In genomic region chr6:39848171-39848570, GRCh38 we compare ENCODE assay signal across 21 cellular contexts. TPM values are rescaled to one million over a fixed set of nuclear protein-coding genes. Genes with fewer than 3 reads are reported as not detected.
DNase-seq lines count a peak whose midpoint lies in the region; ATAC-seq and TF ChIP-seq lines count a peak whose summit lies in the region.
"Had no signal": no experiment of that assay in that cellular context is flagged by ENCODE, and none has a peak within 500 bp of the region (broad histone marks: within the 10 kb centered on the region; RNA-seq: fewer than 3 reads in every experiment).

No MANE protein-coding gene starts in this region.

- DNase-seq in COLO829 (ENCODE audit: low spot score) (peak; percentile 95), caudate nucleus (lab: John Stamatoyannopoulos, UW) (no peak), spleen (no peak), GM19238 (ENCODE audit: insufficient read length, low spot score) (no peak)
- DNase-seq in activated T-cell treated with anti-CD3 and anti-CD28 coated beads, Interleukin-2, amount 50 U/mL, for 4 hours: no peak
- DNase-seq: CD8-positive, alpha-beta T cell; DMS79 treated with DMSO at 0.1 percent for 48 hours; KG1; NCI-H1417 treated with DMSO at 0.1 percent for 48 hours; NCI-H2029; NCI-H2171 treated with DMSO at 0.1 percent for 48 hours; NCI-H748 treated with DMSO at 0.1 percent for 48 hours; OCI-M1 had no signal

- peaks cover 19 to 100% (median 66%) of the 10 kb centered on the region in 3 donors for H3K4me1 ChIP-seq in gastroesophageal sphincter
- H3K4me1 ChIP-seq in spleen: peaks cover 0 to 76% (median 13%) of the 10 kb centered on the region in 6 donors
- H3K4me1 ChIP-seq: BLaER1 had no signal

- TF ChIP-seq CTCF in gastroesophageal sphincter (IDR thresholded peaks at IDR 0.05) (no peak), spleen (IDR thresholded peaks at IDR 0.05 in 8 of 11, conservative IDR thresholded peaks at IDR 0.05 in 3 of 11) (no peak)

- TF ChIP-seq POLR2A in gastroesophageal sphincter (IDR thresholded peaks at IDR 0.05) (no peak), spleen (IDR thresholded peaks at IDR 0.05) (no peak)

- peak overlapping the region; percentile 46 for H3K27ac ChIP-seq in caudate nucleus (ENCODE audit: low read depth, low read length)
- H3K27ac ChIP-seq in gastroesophageal sphincter: peak overlapping the region; percentile 24 to 82 (median 52)
- H3K27ac ChIP-seq in spleen: peak overlapping the region in 6 of 8 donors; percentile 33 to 73 (median 60)
- H3K27ac ChIP-seq: BLaER1 had no signal

- H3K27me3 ChIP-seq in gastroesophageal sphincter (no peaks in the 10 kb centered on the region), spleen (replicated peaks in 1 of 7) (peaks cover 0 to 9% (median 0%) of the 10 kb centered on the region in 7 donors)
- H3K27me3 ChIP-seq: BLaER1 had no signal

- no peaks in the 10 kb centered on the region for H3K36me3 Mint-ChIP-seq in activated T-cell treated with anti-CD3 and anti-CD28 coated beads, Interleukin-2, amount 50 U/mL, for 4 hours (ENCODE audit: insufficient read depth)
- H3K36me3 Mint-ChIP-seq: CD8-positive, alpha-beta T cell had no signal

- intact Hi-C loops in spleen (cut with DNase I; ENCODE audit: low total_unique reads): no loop called here

- H3K4me3 ChIP-seq in gastroesophageal sphincter (peak overlapping the region in 1 of 2 donors; percentile 15), spleen (no peak overlapping the region)
- H3K4me3 ChIP-seq: BLaER1, GM23338 had no signal

- H3K36me3 ChIP-seq in gastroesophageal sphincter: no peaks in the 10 kb centered on the region
- H3K36me3 ChIP-seq in spleen: no peaks in the 10 kb centered on the region
- H3K36me3 ChIP-seq: BLaER1 had no signal

- no peak for TF ChIP-seq EP300 in gastroesophageal sphincter (IDR thresholded peaks at IDR 0.05)

- H3K27me3 Mint-ChIP-seq in activated T-cell treated with anti-CD3 and anti-CD28 coated beads, Interleukin-2, amount 50 U/mL, for 4 hours (ENCODE audit: low read depth): peaks cover 12% of the 10 kb centered on the region

- no peaks in the 10 kb centered on the region for H3K9me3 Mint-ChIP-seq in activated T-cell treated with anti-CD3 and anti-CD28 coated beads, Interleukin-2, amount 50 U/mL, for 4 hours
- H3K9me3 Mint-ChIP-seq: CD8-positive, alpha-beta T cell; GM23338 had no signal

- WGBS in gastroesophageal sphincter (ENCODE audit: low coverage in 1 of 2), 2 donors: 42 to 55% methylated on average over 2 to 4 of the region's 4 CpGs
- WGBS in spleen, 5 donors: 49 to 65% (median 52%) methylated on average over 4 of the region's 4 CpGs

- no peak overlapping the region for H3K4me3 Mint-ChIP-seq in activated T-cell treated with anti-CD3 and anti-CD28 coated beads, Interleukin-2, amount 50 U/mL, for 4 hours
- H3K4me3 Mint-ChIP-seq: CD8-positive, alpha-beta T cell; GM23338 had no signal

- no peaks in the 10 kb centered on the region for H3K4me1 Mint-ChIP-seq in activated T-cell treated with anti-CD3 and anti-CD28 coated beads, Interleukin-2, amount 50 U/mL, for 4 hours (ENCODE audit: low read depth)

- ATAC-seq in gastroesophageal sphincter (no peak), GM19395 (IDR thresholded peaks at IDR 0.05; ENCODE audit: unreplicated experiment) (no peak), GM19455 (IDR thresholded peaks at IDR 0.05; ENCODE audit: unreplicated experiment) (no peak)
- ATAC-seq in activated T-cell treated with anti-CD3 and anti-CD28 coated beads, Interleukin-2, amount 50 U/mL, for 4 hours: no peak
- ATAC-seq: CD8-positive, alpha-beta T cell; HCT116; HepG2 had no signal

- H3K9me3 ChIP-seq in gastroesophageal sphincter (no peaks in the 10 kb centered on the region), spleen (no peaks in the 10 kb centered on the region)
- H3K9me3 ChIP-seq: BLaER1 had no signal

RNA-seq across cellular contexts. Expression of gene DAAM2, which starts 56.0 kb away (rescaled TPM):
- 100 to 1,000 TPM; 200 to 373 (median 270) TPM for total RNA-seq in gastroesophageal sphincter
- total RNA-seq in spleen: 100 to 1,000 TPM in 3 of 7 donors, 10 to 100 TPM in 4; 26.0 to 115 (median 95.1) TPM
- polyA plus RNA-seq in spleen: 10 to 100 TPM in 1 of 3 donors, 1 to 10 TPM in 2; 6.0 to 24.5 (median 7.3) TPM
- total RNA-seq in activated T-cell treated with anti-CD3 and anti-CD28 coated beads, Interleukin-2, amount 50 U/mL, for 4 hours: under 1 TPM in 1 of 3 donors, not detected in 2; 0.05 TPM
- total RNA-seq: CD8-positive, alpha-beta T cell; HepG2; NCI-H460 had no signal

Comparison
In these comparisons a context has a peak if more than half of its experiments do, and no peak if none do; other contexts are left out.
1. RNA of gene DAAM2, which starts 56.0 kb away (total RNA-seq): 200 to 373 TPM in gastroesophageal sphincter and 26.0 to 115 TPM in spleen; 0.05 TPM in activated T-cell treated with anti-CD3 and anti-CD28 coated beads, Interleukin-2, amount 50 U/mL, for 4 hours; every median in the first group is over 10 times any median in the second.
2. Peak in every context shown above with its lines, with median percentiles within 50 percentile points of each other: H3K27ac ChIP-seq.